In the genomic region with DNA sequence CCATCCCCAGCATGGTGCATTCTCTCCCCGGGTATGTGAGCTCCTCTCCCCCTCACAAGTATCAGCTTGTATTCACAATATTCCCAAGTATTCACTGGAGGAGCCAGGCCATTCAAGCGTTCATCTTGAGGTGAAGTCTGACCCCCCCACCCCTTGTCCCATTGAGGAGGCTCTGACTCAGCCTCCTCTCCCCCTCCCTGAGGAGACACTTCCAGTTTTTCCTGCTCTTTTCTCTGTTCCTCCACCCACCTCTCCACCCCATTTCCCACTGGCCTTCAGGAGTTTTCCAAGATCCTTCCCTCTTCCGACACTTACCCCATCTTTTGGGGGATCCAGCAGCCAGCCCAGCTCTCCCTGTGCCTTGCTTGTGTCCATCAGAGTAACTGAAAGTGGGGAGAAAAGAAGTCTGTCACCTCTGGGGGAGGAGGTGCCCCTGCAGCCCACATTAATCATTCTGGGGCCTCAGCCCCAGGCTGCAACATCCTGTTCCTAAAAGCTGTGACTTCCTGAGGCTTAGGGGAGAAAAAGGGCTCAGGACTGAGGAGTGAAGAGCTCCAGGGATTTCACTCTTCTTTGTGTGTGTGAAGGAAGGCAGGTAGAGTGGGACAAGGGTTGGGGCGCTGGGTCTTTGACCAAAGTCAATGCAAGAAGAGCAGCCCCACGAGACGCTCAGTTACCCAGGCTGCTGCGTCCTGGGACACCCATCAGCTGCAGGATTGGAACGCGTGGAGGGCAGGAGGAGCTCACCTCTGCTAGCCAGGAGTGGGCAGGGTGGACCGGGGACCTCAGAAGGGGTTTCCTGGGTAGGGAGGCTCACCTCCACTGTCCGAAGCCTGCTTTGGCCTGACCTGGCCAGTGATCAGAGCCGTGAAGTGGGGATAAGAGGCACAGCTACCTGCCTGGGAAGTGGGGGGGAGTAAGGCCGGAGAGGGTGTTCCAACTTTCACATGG, we compare ENCODE assay signal across 2 cellular contexts.
TF ChIP-seq lines count a peak whose summit lies in the region.

No MANE protein-coding gene starts in this region.

TF ChIP-seq in A549, 52 proteins besides CTCF, POLR2A, EP300 and RAD21 (continued from another document):
- TF ChIP-seq, protein P1, sequence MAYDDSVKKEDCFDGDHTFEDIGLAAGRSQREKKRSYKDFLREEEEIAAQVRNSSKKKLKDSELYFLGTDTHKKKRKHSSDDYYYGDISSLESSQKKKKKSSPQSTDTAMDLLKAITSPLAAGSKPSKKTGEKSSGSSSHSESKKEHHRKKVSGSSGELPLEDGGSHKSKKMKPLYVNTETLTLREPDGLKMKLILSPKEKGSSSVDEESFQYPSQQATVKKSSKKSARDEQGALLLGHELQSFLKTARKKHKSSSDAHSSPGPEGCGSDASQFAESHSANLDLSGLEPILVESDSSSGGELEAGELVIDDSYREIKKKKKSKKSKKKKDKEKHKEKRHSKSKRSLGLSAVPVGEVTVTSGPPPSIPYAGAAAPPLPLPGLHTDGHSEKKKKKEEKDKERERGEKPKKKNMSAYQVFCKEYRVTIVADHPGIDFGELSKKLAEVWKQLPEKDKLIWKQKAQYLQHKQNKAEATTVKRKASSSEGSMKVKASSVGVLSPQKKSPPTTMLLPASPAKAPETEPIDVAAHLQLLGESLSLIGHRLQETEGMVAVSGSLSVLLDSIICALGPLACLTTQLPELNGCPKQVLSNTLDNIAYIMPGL (CRISPR knock-in tag; IDR thresholded peaks at IDR 0.05; ENCODE audit: borderline replicate concordance), result no peak
- TF ChIP-seq, protein P2, sequence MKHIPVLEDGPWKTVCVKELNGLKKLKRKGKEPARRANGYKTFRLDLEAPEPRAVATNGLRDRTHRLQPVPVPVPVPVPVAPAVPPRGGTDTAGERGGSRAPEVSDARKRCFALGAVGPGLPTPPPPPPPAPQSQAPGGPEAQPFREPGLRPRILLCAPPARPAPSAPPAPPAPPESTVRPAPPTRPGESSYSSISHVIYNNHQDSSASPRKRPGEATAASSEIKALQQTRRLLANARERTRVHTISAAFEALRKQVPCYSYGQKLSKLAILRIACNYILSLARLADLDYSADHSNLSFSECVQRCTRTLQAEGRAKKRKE (CRISPR knock-in tag; IDR thresholded peaks at IDR 0.05; ENCODE audit: low read depth), result no peak

TF ChIP-seq in GM12891, 5 proteins besides CTCF, POLR2A, EP300 and RAD21 (continued from another document):
- TF ChIP-seq TAF1 (IDR thresholded peaks at IDR 0.05; ENCODE audit: low read depth, low read length), result no peak
